In the genomic region with DNA sequence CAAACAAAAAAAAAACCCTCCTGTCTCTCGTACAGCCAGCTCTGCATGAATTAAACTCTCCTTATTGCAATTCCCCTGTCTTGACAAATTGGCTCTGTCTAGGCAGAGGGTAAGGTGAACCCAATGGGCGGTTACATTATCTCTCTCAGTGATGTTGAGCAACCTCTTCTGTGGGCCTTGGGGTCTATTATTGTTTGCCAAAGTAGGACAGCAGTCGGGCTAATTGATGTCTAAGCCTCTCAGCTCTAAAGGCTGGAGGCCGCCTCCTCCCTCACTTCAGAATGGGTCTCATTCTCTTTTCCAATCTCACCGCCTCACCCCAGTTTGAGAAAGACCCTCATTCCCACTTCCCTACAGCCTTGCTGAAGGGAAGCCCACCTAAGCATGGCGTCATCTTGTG, we compare ENCODE assay signal across 10 cellular contexts. TPM values are rescaled to one million over a fixed set of nuclear protein-coding genes. Genes with fewer than 3 reads are reported as not detected.
DNase-seq lines count a peak whose midpoint lies in the region; ATAC-seq, FAIRE-seq and TF ChIP-seq lines count a peak whose summit lies in the region.
"Had no signal": no experiment of that assay in that cellular context is flagged by ENCODE, and none has a peak within 500 bp of the region (broad histone marks: within the 10 kb centered on the region; RNA-seq: fewer than 3 reads in every experiment).

No MANE protein-coding gene starts in this region.

- no peaks in the 10 kb centered on the region for H4K20me1 ChIP-seq in OCI-LY3 (ENCODE audit: insufficient read depth, low read length)

- H3K27me3 Mint-ChIP-seq in CD14-positive monocyte (ENCODE audit: low read depth in 3 of 3), result peaks cover 0 to 2% (median 0%) of the 10 kb centered on the region in 3 donors

- WGBS in pancreas, 2 donors, result 79 to 83% methylated on average over 6 of the region's 6 CpGs

- H3K4me1 ChIP-seq in OCI-LY3 (ENCODE audit: low read length) (peaks cover 37% of the 10 kb centered on the region), endocrine pancreas (ENCODE audit: control insufficient read depth, insufficient read depth, low read length) (no peaks in the 10 kb centered on the region), pancreas (peaks cover 38 to 69% (median 60%) of the 10 kb centered on the region in 3 donors)

- H3K79me2 ChIP-seq in OCI-LY3 (ENCODE audit: low read length), result peaks cover 4% of the 10 kb centered on the region

- no peak overlapping the region for H3K4me3 Mint-ChIP-seq in CD14-positive monocyte

- H3K27ac ChIP-seq in OCI-LY3 (ENCODE audit: low read length) (peak overlapping the region; percentile 82), pancreas (peak overlapping the region; percentile 87 to 99 (median 94))

- FAIRE-seq in pancreas (lab: Jason Lieb, UNC), result no peak

- H3K4me2 ChIP-seq in OCI-LY3 (ENCODE audit: low read length), result 0 out of 2 replicates have a peak overlapping the region, but pooled peaks have one; percentile 1

- peaks cover 57% of the 10 kb centered on the region for H3K4me1 Mint-ChIP-seq in CD14-positive monocyte

- peaks cover 0 to 3% (median 0%) of the 10 kb centered on the region in 7 donors for H3K9me3 Mint-ChIP-seq in CD14-positive monocyte

- H3K27ac Mint-ChIP-seq in CD14-positive monocyte, result peak overlapping the region in 6 of 7 donors; percentile 72 to 100 (median 100)

- H3K4me3 ChIP-seq in OCI-LY3 (ENCODE audit: low read length) (no peak overlapping the region), endocrine pancreas (ENCODE audit: control insufficient read depth, insufficient read depth, low read length) (no peak overlapping the region), pancreas (no peak overlapping the region)

- H2AFZ ChIP-seq in OCI-LY3 (ENCODE audit: low read depth, low read length), result no peak overlapping the region

- intact Hi-C loops in CD14-positive monocyte (cut with micrococcal nuclease), result loop anchor here (2.0 to 5.0 kb wide), 3 partner anchors 34 to 124 kb away; no protein-coding TSS in a partner anchor
- intact Hi-C loops in pancreas (cut with DNase I), result no loop called here

- H3K27me3 ChIP-seq in OCI-LY3 (ENCODE audit: low read depth, low read length) (no peaks in the 10 kb centered on the region), endocrine pancreas (ENCODE audit: control insufficient read depth, insufficient read depth, low read length) (no peaks in the 10 kb centered on the region), pancreas (no peaks in the 10 kb centered on the region)

- H3K36me3 Mint-ChIP-seq in CD14-positive monocyte, result peaks cover 0 to 7% of the 10 kb centered on the region in 2 donors

- DNase-seq in CD14-positive monocyte (ENCODE audit: low spot score) (no peak), pancreas (no peak), NCI-H2171 treated with DMSO at 0.1 percent for 48 hours (lab: John Stamatoyannopoulos, UW) (no peak), superior temporal gyrus (ENCODE audit: extremely low spot score) (no peak), C1 segment of cervical spinal cord (lab: John Stamatoyannopoulos, UW) (no peak)
- DNase-seq: retina, T1000 had no signal

- TF ChIP-seq CTCF in CD14-positive monocyte (IDR thresholded peaks at IDR 0.05) (no peak), OCI-LY3 (IDR thresholded peaks at IDR 0.05; ENCODE audit: low read depth, low read length) (no peak), pancreas (IDR thresholded peaks at IDR 0.05) (no peak)

- no peaks in the 10 kb centered on the region for H3K36me3 ChIP-seq in OCI-LY3 (replicated peaks; ENCODE audit: low read depth, low read length)
- no peaks in the 10 kb centered on the region for H3K36me3 ChIP-seq in endocrine pancreas (ENCODE audit: control insufficient read depth, insufficient read depth, low read length)
- H3K36me3 ChIP-seq in pancreas, result no peaks in the 10 kb centered on the region

- H3K9me3 ChIP-seq in OCI-LY3 (ENCODE audit: insufficient read depth, low read length) (no peaks in the 10 kb centered on the region), endocrine pancreas (ENCODE audit: control insufficient read depth, low read length) (no peaks in the 10 kb centered on the region), pancreas (no peaks in the 10 kb centered on the region)

- H3K9ac ChIP-seq in OCI-LY3 (ENCODE audit: low read length), result no peak overlapping the region
- H3K9ac ChIP-seq in endocrine pancreas (ENCODE audit: control insufficient read depth, insufficient read depth, low read length), result peak overlapping the region; percentile 1

- ATAC-seq in pancreas (no peak), HG02678 (IDR thresholded peaks at IDR 0.05; ENCODE audit: unreplicated experiment) (no peak)

RNA-seq across cellular contexts. Expression of a gene that starts 1.3 kb away (rescaled TPM):
- 1 to 10 TPM; 3.7 to 4.1 TPM for polyA plus RNA-seq in CD14-positive monocyte
- total RNA-seq in pancreas, result 10 to 100 TPM; 16.2 to 53.4 (median 26.3) TPM
- 10 to 100 TPM; 38.0 to 58.2 TPM for polyA plus RNA-seq in pancreas

RNA-seq across cellular contexts. Expression of a gene that starts 2.7 kb away (rescaled TPM):
- polyA plus RNA-seq in CD14-positive monocyte (10 to 100 TPM; 33.7 to 41.2 TPM), pancreas (10 to 100 TPM; 15.0 to 15.7 TPM)
- total RNA-seq in pancreas, result 10 to 100 TPM; 15.4 to 28.9 (median 18.8) TPM

RNA-seq across cellular contexts. Expression of a gene that starts 29.2 kb away (rescaled TPM):
- 1 to 10 TPM; 2.8 to 3.7 TPM for polyA plus RNA-seq in CD14-positive monocyte
- total RNA-seq in pancreas, result under 1 TPM in 4 of 6 donors, not detected in 2; 0.06 to 0.16 (median 0.13) TPM
- polyA plus RNA-seq in pancreas, result under 1 TPM; 0.15 to 0.68 TPM

RNA-seq across cellular contexts. Expression of a gene that starts 38.8 kb away (rescaled TPM):
- polyA plus RNA-seq in CD14-positive monocyte (1 to 10 TPM in 1 of 2 donors, under 1 TPM in 1; 0.90 to 1.3 TPM), pancreas (1,000 to 10,000 TPM; 1,390 to 2,770 TPM)
- total RNA-seq in pancreas, result 1,000 to 10,000 TPM in 1 of 6 donors, 100 to 1,000 TPM in 5; 295 to 1,475 (median 528) TPM

RNA-seq across cellular contexts. Expression of a gene that starts 50.1 kb away (rescaled TPM):
- polyA plus RNA-seq in CD14-positive monocyte (10 to 100 TPM; 35.7 to 39.0 TPM), pancreas (10 to 100 TPM; 11.7 to 19.6 TPM)
- total RNA-seq in pancreas, result 10 to 100 TPM; 16.6 to 28.0 (median 21.5) TPM

Comparison
In these comparisons a context has a peak if more than half of its experiments do, and no peak if none do; other contexts are left out.
1. RNA of a gene that starts 1.3 kb away (polyA plus RNA-seq): 38.0 to 58.2 TPM in pancreas; 3.7 to 4.1 TPM in CD14-positive monocyte; every median in the first group is over 4 times any median in the second.
2. intact Hi-C loops: an anchor here in CD14-positive monocyte (2.0 to 5.0 kb wide); none called in pancreas.